1 cellular context compared by ENCODE assay signal in genomic region chr1:11681071-11681771, GRCh38.
TF ChIP-seq lines count a peak whose summit lies in the region.

TSS of gene MAD2L2 (minus strand) at chr1:11681148. CDS start at chr1:11680601, 547 bp downstream.

TF ChIP-seq in K562, 482 proteins besides CTCF, POLR2A, EP300 and RAD21 (continued from another document and continues in another):
- peak; percentile 44; the same call in 1 of the 2 replicates for TF ChIP-seq E2F5 (CRISPR knock-in tag; IDR thresholded peaks at IDR 0.05)
- 0 out of 2 replicates have a peak, but pooled peaks have one; percentile 21 for TF ChIP-seq ZC3H4 (CRISPR knock-in tag; IDR thresholded peaks at IDR 0.05; ENCODE audit: borderline replicate concordance)
- peak; percentile 66; the same call in 1 of the 2 replicates for TF ChIP-seq HDAC2 (IDR thresholded peaks at IDR 0.05)
- TF ChIP-seq CCNT2 (IDR thresholded peaks at IDR 0.05; ENCODE audit: borderline replicate concordance, extremely low read depth, insufficient read length, low read depth, low read length): peak; percentile 94
- TF ChIP-seq MYC (IDR thresholded peaks at IDR 0.05; ENCODE audit: low read depth, low read length): peak; percentile 70; the same call in 1 of the 2 replicates
- peak; percentile 56; the same call in 1 of the 2 replicates for TF ChIP-seq MYC (CRISPR knock-in tag; IDR thresholded peaks at IDR 0.05; ENCODE audit: borderline replicate concordance, low read depth)
- TF ChIP-seq ZNF384 (IDR thresholded peaks at IDR 0.05; ENCODE audit: low read depth, low read length): peak; percentile 88
- TF ChIP-seq RFX1 (IDR thresholded peaks at IDR 0.05): no peak
- TF ChIP-seq ZBTB17 (CRISPR knock-in tag; IDR thresholded peaks at IDR 0.05): peak; percentile 19; the same call in 1 of the 2 replicates
- TF ChIP-seq NEUROD1 (IDR thresholded peaks at IDR 0.05; ENCODE audit: borderline replicate concordance, low read depth, low read length, partially characterized antibody): peak; percentile 86
- no peak for TF ChIP-seq ZNF140 (CRISPR knock-in tag; IDR thresholded peaks at IDR 0.05)
- TF ChIP-seq SNAPC5 (CRISPR knock-in tag; IDR thresholded peaks at IDR 0.05): no peak
- peak; percentile 92 for TF ChIP-seq RBBP5 (IDR thresholded peaks at IDR 0.05; ENCODE audit: borderline replicate concordance, insufficient read depth, low read length, poor library complexity, severe bottlenecking)
- peak; percentile 82 for TF ChIP-seq GABPA (tag; conservative IDR thresholded peaks at IDR 0.05; ENCODE audit: low read depth)
- peak; percentile 88 for TF ChIP-seq GABPB1 (CRISPR knock-in tag; IDR thresholded peaks at IDR 0.05)
- TF ChIP-seq ZBTB40 (IDR thresholded peaks at IDR 0.05): 0 out of 2 replicates have a peak, but pooled peaks have one; percentile 49
- TF ChIP-seq ZBTB40 (CRISPR knock-in tag; IDR thresholded peaks at IDR 0.05): no peak
- peak; percentile 31; the same call in 1 of the 2 replicates for TF ChIP-seq HMGXB4 (CRISPR knock-in tag; IDR thresholded peaks at IDR 0.05)
- TF ChIP-seq CEBPZ (IDR thresholded peaks at IDR 0.05; ENCODE audit: borderline replicate concordance, low read depth, low read length): no peak
- TF ChIP-seq PHF8 (IDR thresholded peaks at IDR 0.05; ENCODE audit: borderline replicate concordance, low read length): peak; percentile 72; the same call in 1 of the 2 replicates
- peak; percentile 62 for TF ChIP-seq L3MBTL2 (IDR thresholded peaks at IDR 0.05)
- TF ChIP-seq ZNF175 (CRISPR knock-in tag; IDR thresholded peaks at IDR 0.05; ENCODE audit: low read depth): peak; percentile 44; the same call in 1 of the 2 replicates
- peak; percentile 68 for TF ChIP-seq CTBP1 (IDR thresholded peaks at IDR 0.05; ENCODE audit: borderline replicate concordance)
- no peak for TF ChIP-seq ZFPM2 (CRISPR knock-in tag; IDR thresholded peaks at IDR 0.05)
- peak; percentile 16; the same call in 1 of the 2 replicates for TF ChIP-seq THAP12 (CRISPR knock-in tag; IDR thresholded peaks at IDR 0.05)
- 0 out of 4 replicates have a peak, but pooled peaks of 1 of the 2 experiments have one; percentile 40 for TF ChIP-seq TRIM24 (IDR thresholded peaks at IDR 0.05)
- TF ChIP-seq LEF1 (IDR thresholded peaks at IDR 0.05): peak; percentile 87
- TF ChIP-seq UBTF (IDR thresholded peaks at IDR 0.05; ENCODE audit: borderline replicate concordance in 1 of 2, low read depth in 2 of 2, low read length in 2 of 2): 0 out of 4 replicates have a peak, but pooled peaks of 1 of the 2 experiments have one; percentile 31
- TF ChIP-seq ADNP (tag; IDR thresholded peaks at IDR 0.05): no peak
- peak; percentile 96 for TF ChIP-seq VEZF1 (CRISPR knock-in tag; IDR thresholded peaks at IDR 0.05)
- no peak for TF ChIP-seq HEY1 (CRISPR knock-in tag; IDR thresholded peaks at IDR 0.05; ENCODE audit: borderline replicate concordance)
- TF ChIP-seq NFIX (CRISPR knock-in tag; IDR thresholded peaks at IDR 0.05; ENCODE audit: low read depth): no peak
- TF ChIP-seq HNRNPK (IDR thresholded peaks at IDR 0.05; ENCODE audit: low read depth, low read length, poor library complexity, severe bottlenecking): peak; percentile 58
- TF ChIP-seq TAL1 (IDR thresholded peaks at IDR 0.05): no peak; the same call in 1 of the 2 replicates
